Comparison of ENCODE assay signal across 16 cellular contexts in genomic region chr10:90587081-90587491, GRCh38.
DNase-seq lines count a peak whose midpoint lies in the region; FAIRE-seq and TF ChIP-seq lines count a peak whose summit lies in the region.
"Had no signal": no experiment of that assay in that cellular context is flagged by ENCODE, and none has a peak within 500 bp of the region (broad histone marks: within the 10 kb centered on the region; RNA-seq: fewer than 3 reads in every experiment).

No MANE protein-coding gene starts in this region.

- no peaks in the 10 kb centered on the region for H3K9me3 Mint-ChIP-seq in astrocyte (ENCODE audit: unreplicated experiment)
- no peaks in the 10 kb centered on the region for H3K9me3 Mint-ChIP-seq in nephron progenitor cell

- H3K79me2 ChIP-seq in astrocyte (ENCODE audit: insufficient read depth, low read length) (no peaks in the 10 kb centered on the region), hepatocyte (no peaks in the 10 kb centered on the region)

- H3K36me3 ChIP-seq in BJ (ENCODE audit: control insufficient read depth, insufficient read depth, low read length) (no peaks in the 10 kb centered on the region), astrocyte (ENCODE audit: insufficient read depth, low read length) (no peaks in the 10 kb centered on the region), hepatocyte (replicated peaks; ENCODE audit: insufficient read depth, low read depth) (no peaks in the 10 kb centered on the region)
- H3K36me3 ChIP-seq: prostate gland, upper lobe of right lung had no signal

- H3K27ac Mint-ChIP-seq in astrocyte (ENCODE audit: unreplicated experiment) = no peak overlapping the region
- H3K27ac Mint-ChIP-seq in nephron progenitor cell = no peak overlapping the region
- H3K27ac Mint-ChIP-seq: activated naive CD8-positive, alpha-beta T cell had no signal

- H3K27me3 Mint-ChIP-seq in astrocyte (ENCODE audit: low read depth, unreplicated experiment) (peaks cover 3% of the 10 kb centered on the region), nephron progenitor cell (ENCODE audit: low read depth, poor library complexity) (no peaks in the 10 kb centered on the region)

- H3K4me3 Mint-ChIP-seq in astrocyte (ENCODE audit: unreplicated experiment) (no peak overlapping the region), nephron progenitor cell (no peak overlapping the region)
- H3K4me3 Mint-ChIP-seq: activated naive CD8-positive, alpha-beta T cell; IgD-negative memory B cell had no signal

- no peak overlapping the region for H3K9ac ChIP-seq in astrocyte (ENCODE audit: low read length)

- TF ChIP-seq CTCF in BJ (IDR thresholded peaks at IDR 0.05; ENCODE audit: insufficient read depth, low read depth, low read length) = no peak
- no peak for TF ChIP-seq CTCF in astrocyte (IDR thresholded peaks at IDR 0.05; ENCODE audit: insufficient read depth, low read depth, low read length)
- no peak for TF ChIP-seq CTCF in hepatocyte (IDR thresholded peaks at IDR 0.05; ENCODE audit: poor library complexity)
- TF ChIP-seq CTCF in nephron progenitor cell (IDR thresholded peaks at IDR 0.05) = no peak
- no peak for TF ChIP-seq CTCF in coronary artery (IDR thresholded peaks at IDR 0.05)

- no peak overlapping the region for H2AFZ ChIP-seq in astrocyte (ENCODE audit: low read depth, low read length)
- H2AFZ ChIP-seq in hepatocyte = no peak overlapping the region

- no peak for FAIRE-seq in astrocyte (lab: Jason Lieb, UNC)
- FAIRE-seq: D721Med, islet of Langerhans had no signal

- no peaks in the 10 kb centered on the region for H4K20me1 ChIP-seq in astrocyte (ENCODE audit: insufficient read depth, low read length)
- H4K20me1 ChIP-seq in hepatocyte (ENCODE audit: insufficient read depth, poor library complexity, severe bottlenecking) = no peaks in the 10 kb centered on the region

- H3K4me3 ChIP-seq in BJ (ENCODE audit: low read depth, low read length) (no peak overlapping the region), astrocyte (ENCODE audit: insufficient read depth, low read depth, low read length) (no peak overlapping the region), hepatocyte (no peak overlapping the region), coronary artery (no peak overlapping the region)
- H3K4me3 ChIP-seq: prostate gland, upper lobe of right lung had no signal

- DNase-seq in BJ (ENCODE audit: low read depth) (peak; percentile 26), LHCN-M2 (ENCODE audit: low read depth) (peak; percentile 27), astrocyte (ENCODE audit: low read depth) (peak; percentile 95), hepatocyte (ENCODE audit: low spot score) (peak; percentile 32), nephron progenitor cell (no peak), coronary artery (ENCODE audit: low spot score) (no peak), GM19240 (ENCODE audit: insufficient read length, low spot score) (no peak), NCI-H2196 treated with DMSO at 0.1 percent for 48 hours (lab: John Stamatoyannopoulos, UW; ENCODE audit: unreplicated experiment) (no peak)
- DNase-seq: NCI-H1436 treated with DMSO at 0.1 percent for 48 hours, NCI-H82, upper lobe of right lung had no signal

- H3K27me3 ChIP-seq in BJ (ENCODE audit: control insufficient read depth, insufficient read depth, low read length) (no peaks in the 10 kb centered on the region), astrocyte (ENCODE audit: insufficient read depth, low read length) (no peaks in the 10 kb centered on the region), hepatocyte (no peaks in the 10 kb centered on the region)
- H3K27me3 ChIP-seq: upper lobe of right lung had no signal

- POLR2A ChIA-PET in BJ (lab: Charles Lee) = no interaction called here

- H3K4me1 ChIP-seq in astrocyte (ENCODE audit: insufficient read depth, low read length) (peaks cover 18% of the 10 kb centered on the region), hepatocyte (ENCODE audit: insufficient read depth) (peaks cover 9% of the 10 kb centered on the region)
- H3K4me1 ChIP-seq: prostate gland, upper lobe of right lung had no signal

- CTCF ChIA-PET in BJ (lab: Yijun Ruan, JAX) = no interaction called here

- WGBS in hepatocyte (ENCODE audit: low lambda C conversion rate, missing lambda C conversion rate) = 14% methylated on average over 1 of the region's 1 CpG

- no peaks in the 10 kb centered on the region for H3K9me2 ChIP-seq in hepatocyte (replicated peaks; ENCODE audit: insufficient read depth)

- H3K4me1 Mint-ChIP-seq in astrocyte (ENCODE audit: low read depth, unreplicated experiment) (peaks cover 8% of the 10 kb centered on the region), nephron progenitor cell (peaks cover 10% of the 10 kb centered on the region)

- H3K4me2 ChIP-seq in astrocyte (ENCODE audit: low read length) (peak overlapping the region; percentile 70), hepatocyte (no peak overlapping the region)

- H3K36me3 Mint-ChIP-seq in astrocyte (ENCODE audit: low read depth, unreplicated experiment) (no peaks in the 10 kb centered on the region), nephron progenitor cell (ENCODE audit: low read depth) (no peaks in the 10 kb centered on the region)
- H3K36me3 Mint-ChIP-seq: activated naive CD8-positive, alpha-beta T cell; IgD-negative memory B cell had no signal

- peak overlapping the region; percentile 17 for H3K27ac ChIP-seq in astrocyte (ENCODE audit: low read depth, low read length)
- no peak overlapping the region for H3K27ac ChIP-seq in hepatocyte
- H3K27ac ChIP-seq in coronary artery = no peak overlapping the region
- H3K27ac ChIP-seq: prostate gland, upper lobe of right lung had no signal

- H3K9me3 ChIP-seq in astrocyte (ENCODE audit: insufficient read depth, low read depth, low read length) = no peaks in the 10 kb centered on the region
- no peaks in the 10 kb centered on the region for H3K9me3 ChIP-seq in hepatocyte (ENCODE audit: low read depth)
- H3K9me3 ChIP-seq: prostate gland, upper lobe of right lung had no signal

Comparison
In these comparisons a context has a peak if more than half of its experiments do, and no peak if none do; other contexts are left out.
1. DNase-seq: peak in BJ (single experiment), LHCN-M2 (single experiment), astrocyte (single experiment) and hepatocyte (single experiment); none in nephron progenitor cell (single experiment), coronary artery (single experiment), GM19240 (single experiment) and NCI-H2196 treated with DMSO at 0.1 percent for 48 hours (single experiment).